8 cellular contexts compared by ENCODE assay signal in the genomic region with DNA sequence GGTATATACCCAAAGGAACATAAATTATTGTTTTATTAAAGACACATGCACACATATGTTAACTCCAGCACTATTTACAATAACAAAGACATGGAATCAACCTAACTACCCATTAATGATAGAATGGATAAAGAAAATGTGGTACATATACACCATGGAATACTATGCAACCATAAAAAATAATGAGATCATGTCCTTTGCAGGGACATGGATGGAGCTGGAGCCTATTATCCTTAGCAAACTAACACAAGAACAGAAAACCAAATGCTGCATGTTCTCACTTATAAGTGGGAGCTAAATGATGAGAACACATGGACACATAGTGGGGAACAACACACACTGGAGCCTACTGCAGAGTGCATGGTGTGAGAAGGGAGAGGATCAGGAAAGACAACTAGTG. TPM values are rescaled to one million over a fixed set of nuclear protein-coding genes. Genes with fewer than 3 reads are reported as not detected.
A peak's percentile ranks its signal among the peaks of the same experiment; 100 is the strongest.
DNase-seq lines count a peak whose midpoint lies in the region; ATAC-seq, FAIRE-seq and TF ChIP-seq lines count a peak whose summit lies in the region.
"Not testable (repeated sequence)": the region's sequence is repeated elsewhere in the genome, so short reads cannot be mapped to it uniquely, and the experiment has no call there.

No MANE protein-coding gene starts in this region.

- H3K27me3 Mint-ChIP-seq in CD4-positive, CD25-positive, alpha-beta regulatory T cell; activated CD4-positive, alpha-beta T cell treated with anti-CD3 and anti-CD28 coated beads, Interleukin-2, amount 10 ng/mL, durations not matched to agents 24 days and 14 days; activated T-helper 17 cell treated with anti-CD3 and anti-CD28 coated beads, Interleukin-2, amount 50 U/mL, for 72 hours; astrocyte (ENCODE audit: low read depth, unreplicated experiment); type B pancreatic cell: not testable (repeated sequence)
- peaks cover 2 to 11% of the 10 kb centered on the region in 2 donors for H3K27me3 Mint-ChIP-seq in natural killer cell treated with Interleukin-12 subunit alpha and Interleukin-12 subunit beta and Interleukin-15 and Interleukin-18, amount 100 ng/mL, for 72 hours

- TF ChIP-seq CTCF in OCI-LY3 (IDR thresholded peaks at IDR 0.05; ENCODE audit: low read depth, low read length); astrocyte (IDR thresholded peaks at IDR 0.05; ENCODE audit: insufficient read depth, low read depth, low read length); hepatocyte (IDR thresholded peaks at IDR 0.05; ENCODE audit: poor library complexity); type B pancreatic cell (conservative IDR thresholded peaks at IDR 0.05): not testable (repeated sequence)

- H4K20me1 ChIP-seq in OCI-LY3 (ENCODE audit: insufficient read depth, low read length); astrocyte (ENCODE audit: insufficient read depth, low read length); hepatocyte (ENCODE audit: insufficient read depth, poor library complexity, severe bottlenecking): not testable (repeated sequence)

- peak overlapping the region; percentile 60 to 96 (median 93) for H3K27ac Mint-ChIP-seq in CD4-positive, CD25-positive, alpha-beta regulatory T cell
- H3K27ac Mint-ChIP-seq in activated CD4-positive, alpha-beta T cell treated with anti-CD3 and anti-CD28 coated beads, Interleukin-2, amount 10 ng/mL, durations not matched to agents 24 days and 14 days, result peak overlapping the region; percentile 91
- H3K27ac Mint-ChIP-seq in activated T-helper 17 cell treated with anti-CD3 and anti-CD28 coated beads, Interleukin-2, amount 50 U/mL, for 72 hours, result peak overlapping the region; percentile 95
- H3K27ac Mint-ChIP-seq in astrocyte (ENCODE audit: unreplicated experiment); type B pancreatic cell: not testable (repeated sequence)
- H3K27ac Mint-ChIP-seq in natural killer cell treated with Interleukin-12 subunit alpha and Interleukin-12 subunit beta and Interleukin-15 and Interleukin-18, amount 100 ng/mL, for 72 hours, result peak overlapping the region in 1 of 2 donors; percentile 95

- not testable (repeated sequence) for H3K36me3 Mint-ChIP-seq in CD4-positive, CD25-positive, alpha-beta regulatory T cell; activated CD4-positive, alpha-beta T cell treated with anti-CD3 and anti-CD28 coated beads, Interleukin-2, amount 10 ng/mL, durations not matched to agents 24 days and 14 days (ENCODE audit: low read depth); astrocyte (ENCODE audit: low read depth, unreplicated experiment); natural killer cell treated with Interleukin-12 subunit alpha and Interleukin-12 subunit beta and Interleukin-15 and Interleukin-18, amount 100 ng/mL, for 72 hours; type B pancreatic cell
- peaks cover 45% of the 10 kb centered on the region for H3K36me3 Mint-ChIP-seq in activated T-helper 17 cell treated with anti-CD3 and anti-CD28 coated beads, Interleukin-2, amount 50 U/mL, for 72 hours (ENCODE audit: low read depth)

- not testable (repeated sequence) for FAIRE-seq in astrocyte (lab: Jason Lieb, UNC)

- not testable (repeated sequence) for DNase-seq in CD4-positive, CD25-positive, alpha-beta regulatory T cell; activated CD4-positive, alpha-beta T cell treated with anti-CD3 and anti-CD28 coated beads, Interleukin-2, amount 10 ng/mL, durations not matched to agents 24 days and 14 days; astrocyte (ENCODE audit: low read depth); hepatocyte (ENCODE audit: low spot score); natural killer cell treated with Interleukin-12 subunit alpha and Interleukin-12 subunit beta and Interleukin-15 and Interleukin-18, amount 100 ng/mL, for 72 hours (ENCODE audit: low spot score); type B pancreatic cell (ENCODE audit: extremely low spot score, unreplicated experiment)

- H3K9ac ChIP-seq in OCI-LY3 (ENCODE audit: low read length); astrocyte (ENCODE audit: low read length): not testable (repeated sequence)

- H2AFZ ChIP-seq in OCI-LY3 (ENCODE audit: low read depth, low read length); astrocyte (ENCODE audit: low read depth, low read length); hepatocyte: not testable (repeated sequence)

- H3K9me3 ChIP-seq in CD4-positive, CD25-positive, alpha-beta regulatory T cell (ENCODE audit: control insufficient read depth in 2 of 2, low read length in 2 of 2); OCI-LY3 (ENCODE audit: insufficient read depth, low read length); astrocyte (ENCODE audit: insufficient read depth, low read depth, low read length); hepatocyte (ENCODE audit: low read depth): not testable (repeated sequence)

- not testable (repeated sequence) for H3K36me3 ChIP-seq in CD4-positive, CD25-positive, alpha-beta regulatory T cell (ENCODE audit: control insufficient read depth, insufficient read depth, low read length); OCI-LY3 (replicated peaks; ENCODE audit: low read depth, low read length); astrocyte (ENCODE audit: insufficient read depth, low read length); hepatocyte (replicated peaks; ENCODE audit: insufficient read depth, low read depth)

- not testable (repeated sequence) for ATAC-seq in CD4-positive, CD25-positive, alpha-beta regulatory T cell (ENCODE audit: low read depth in 2 of 2); activated T-helper 17 cell treated with anti-CD3 and anti-CD28 coated beads, Interleukin-2, amount 50 U/mL, for 72 hours (replicated peaks); natural killer cell treated with Interleukin-12 subunit alpha and Interleukin-12 subunit beta and Interleukin-15 and Interleukin-18, amount 100 ng/mL, for 72 hours

- H3K9me2 ChIP-seq in hepatocyte (replicated peaks; ENCODE audit: insufficient read depth), result not testable (repeated sequence)

- peak overlapping the region; percentile 87 for H3K4me3 ChIP-seq in CD4-positive, CD25-positive, alpha-beta regulatory T cell (ENCODE audit: low read depth, low read length)
- peak overlapping the region; percentile 93; the same call in 1 of the 2 replicates for H3K4me3 ChIP-seq in OCI-LY3 (ENCODE audit: low read length)
- not testable (repeated sequence) for H3K4me3 ChIP-seq in astrocyte (ENCODE audit: insufficient read depth, low read depth, low read length); hepatocyte

- H3K27me3 ChIP-seq in CD4-positive, CD25-positive, alpha-beta regulatory T cell (ENCODE audit: control insufficient read depth, insufficient read depth, low read length); OCI-LY3 (ENCODE audit: low read depth, low read length); astrocyte (ENCODE audit: insufficient read depth, low read length); hepatocyte: not testable (repeated sequence)

- not testable (repeated sequence) for H3K9me3 Mint-ChIP-seq in CD4-positive, CD25-positive, alpha-beta regulatory T cell; activated CD4-positive, alpha-beta T cell treated with anti-CD3 and anti-CD28 coated beads, Interleukin-2, amount 10 ng/mL, durations not matched to agents 24 days and 14 days; activated T-helper 17 cell treated with anti-CD3 and anti-CD28 coated beads, Interleukin-2, amount 50 U/mL, for 72 hours; astrocyte (ENCODE audit: unreplicated experiment); natural killer cell treated with Interleukin-12 subunit alpha and Interleukin-12 subunit beta and Interleukin-15 and Interleukin-18, amount 100 ng/mL, for 72 hours; type B pancreatic cell

- peak overlapping the region; percentile 95 for H3K4me2 ChIP-seq in OCI-LY3 (ENCODE audit: low read length)
- H3K4me2 ChIP-seq in astrocyte (ENCODE audit: low read length), result not testable (repeated sequence)
- H3K4me2 ChIP-seq in hepatocyte, result peak overlapping the region; percentile 90

- H3K27ac ChIP-seq in CD4-positive, CD25-positive, alpha-beta regulatory T cell (ENCODE audit: insufficient read depth, low read length, poor library complexity, severe bottlenecking), result peak overlapping the region; percentile 91
- not testable (repeated sequence) for H3K27ac ChIP-seq in OCI-LY3 (ENCODE audit: low read length); astrocyte (ENCODE audit: low read depth, low read length); hepatocyte

- peaks cover 7 to 39% (median 20%) of the 10 kb centered on the region in 4 donors for H3K4me1 Mint-ChIP-seq in CD4-positive, CD25-positive, alpha-beta regulatory T cell
- peaks cover 21% of the 10 kb centered on the region for H3K4me1 Mint-ChIP-seq in activated CD4-positive, alpha-beta T cell treated with anti-CD3 and anti-CD28 coated beads, Interleukin-2, amount 10 ng/mL, durations not matched to agents 24 days and 14 days
- not testable (repeated sequence) for H3K4me1 Mint-ChIP-seq in activated T-helper 17 cell treated with anti-CD3 and anti-CD28 coated beads, Interleukin-2, amount 50 U/mL, for 72 hours; astrocyte (ENCODE audit: low read depth, unreplicated experiment); type B pancreatic cell (ENCODE audit: unreplicated experiment)
- H3K4me1 Mint-ChIP-seq in natural killer cell treated with Interleukin-12 subunit alpha and Interleukin-12 subunit beta and Interleukin-15 and Interleukin-18, amount 100 ng/mL, for 72 hours (ENCODE audit: low read depth in 2 of 2), result peaks cover 13 to 32% of the 10 kb centered on the region in 2 donors

- intact Hi-C loops in activated CD4-positive, alpha-beta T cell treated with anti-CD3 and anti-CD28 coated beads, Interleukin-2, amount 10 ng/mL, durations not matched to agents 24 days and 14 days (cut with micrococcal nuclease), result loop anchor here (5.0 kb wide), 1 partner anchor 981 kb away; no protein-coding TSS in a partner anchor

- peak overlapping the region; percentile 90 to 97 (median 92) for H3K4me3 Mint-ChIP-seq in CD4-positive, CD25-positive, alpha-beta regulatory T cell
- peak overlapping the region; percentile 60 for H3K4me3 Mint-ChIP-seq in activated CD4-positive, alpha-beta T cell treated with anti-CD3 and anti-CD28 coated beads, Interleukin-2, amount 10 ng/mL, durations not matched to agents 24 days and 14 days
- peak overlapping the region; percentile 92 for H3K4me3 Mint-ChIP-seq in activated T-helper 17 cell treated with anti-CD3 and anti-CD28 coated beads, Interleukin-2, amount 50 U/mL, for 72 hours
- H3K4me3 Mint-ChIP-seq in astrocyte (ENCODE audit: unreplicated experiment), result peak overlapping the region; percentile 20
- peak overlapping the region; percentile 91 for H3K4me3 Mint-ChIP-seq in natural killer cell treated with Interleukin-12 subunit alpha and Interleukin-12 subunit beta and Interleukin-15 and Interleukin-18, amount 100 ng/mL, for 72 hours
- H3K4me3 Mint-ChIP-seq in type B pancreatic cell, result peak overlapping the region; percentile 22

- peaks cover 26% of the 10 kb centered on the region for H3K4me1 ChIP-seq in CD4-positive, CD25-positive, alpha-beta regulatory T cell (ENCODE audit: control insufficient read depth, insufficient read depth, low read length, poor library complexity, severe bottlenecking)
- peaks cover 10% of the 10 kb centered on the region for H3K4me1 ChIP-seq in OCI-LY3 (ENCODE audit: low read length)
- not testable (repeated sequence) for H3K4me1 ChIP-seq in astrocyte (ENCODE audit: insufficient read depth, low read length); hepatocyte (ENCODE audit: insufficient read depth)

- H3K79me2 ChIP-seq in OCI-LY3 (ENCODE audit: low read length) (peaks cover 35% of the 10 kb centered on the region), astrocyte (ENCODE audit: insufficient read depth, low read length) (peaks cover 32% of the 10 kb centered on the region), hepatocyte (peaks cover 29% of the 10 kb centered on the region)

RNA-seq across cellular contexts. Expression of a gene that starts 1.1 kb away (rescaled TPM):
- 36.9 TPM for total RNA-seq in CD4-positive, CD25-positive, alpha-beta regulatory T cell
- polyA plus RNA-seq in CD4-positive, CD25-positive, alpha-beta regulatory T cell, result 10 to 100 TPM; 23.0 to 25.5 (median 23.5) TPM
- 33.8 and 38.7 TPM in 2 replicates for total RNA-seq in activated CD4-positive, alpha-beta T cell treated with anti-CD3 and anti-CD28 coated beads, Interleukin-2, amount 10 ng/mL, durations not matched to agents 24 days and 14 days
- 100 to 1,000 TPM in 1 of 2 donors, 10 to 100 TPM in 1; 34.4 to 201 TPM for total RNA-seq in activated T-helper 17 cell treated with anti-CD3 and anti-CD28 coated beads, Interleukin-2, amount 50 U/mL, for 72 hours
- total RNA-seq in astrocyte (14.3 and 16.2 TPM in 2 replicates), hepatocyte (26.7 and 28.7 TPM in 2 replicates), type B pancreatic cell (ENCODE audit: low replicate concordance) (11.5 and 13.1 TPM in 2 replicates)
- polyA plus RNA-seq in hepatocyte, result 18.1 and 22.1 TPM in 2 replicates
- total RNA-seq in natural killer cell treated with Interleukin-12 subunit alpha and Interleukin-12 subunit beta and Interleukin-15 and Interleukin-18, amount 100 ng/mL, for 72 hours, result 10 to 100 TPM; 20.6 to 26.3 TPM

Comparison
In these comparisons a context has a peak if more than half of its experiments do, and no peak if none do; other contexts are left out.
1. H3K4me3 Mint-ChIP-seq: peak in every context shown above with its lines; median percentile 92 in activated T-helper 17 cell treated with anti-CD3 and anti-CD28 coated beads, Interleukin-2, amount 50 U/mL, for 72 hours; 92 in CD4-positive, CD25-positive, alpha-beta regulatory T cell; 91 in natural killer cell treated with Interleukin-12 subunit alpha and Interleukin-12 subunit beta and Interleukin-15 and Interleukin-18, amount 100 ng/mL, for 72 hours; 60 in activated CD4-positive, alpha-beta T cell treated with anti-CD3 and anti-CD28 coated beads, Interleukin-2, amount 10 ng/mL, durations not matched to agents 24 days and 14 days; 22 in type B pancreatic cell; 20 in astrocyte.